1 cellular context compared by ENCODE assay signal in genomic region chr3:29331830-29332637, GRCh38.
TF ChIP-seq lines count a peak whose summit lies in the region.

No MANE protein-coding gene starts in this region.

TF ChIP-seq in H1, 55 proteins besides CTCF, POLR2A, EP300 and RAD21 (continued from another document):
- TF ChIP-seq RNF2 (IDR thresholded peaks at IDR 0.05; ENCODE audit: borderline replicate concordance, low read depth, low read length, missing control alignments, poor library complexity, severe bottlenecking) (no peak), KDM5A (IDR thresholded peaks at IDR 0.05; ENCODE audit: low read length) (no peak), EZH2 (IDR thresholded peaks at IDR 0.05; ENCODE audit: low read depth, low read length, severe bottlenecking) (no peak), KDM1A (IDR thresholded peaks at IDR 0.05; ENCODE audit: borderline replicate concordance, low read length) (no peak), GABPA (IDR thresholded peaks at IDR 0.05; ENCODE audit: borderline replicate concordance, insufficient read depth, low read length) (no peak), RXRA (IDR thresholded peaks at IDR 0.05; ENCODE audit: insufficient read depth, low read depth, low read length) (no peak), ZNF274 (IDR thresholded peaks at IDR 0.05; ENCODE audit: borderline replicate concordance, extremely low read depth, low read length) (no peak), POLR2AphosphoS5 (IDR thresholded peaks at IDR 0.05; ENCODE audit: low read depth, low read length) (no peak)
